Comparison of ENCODE assay signal across 8 cellular contexts in the genomic region with DNA sequence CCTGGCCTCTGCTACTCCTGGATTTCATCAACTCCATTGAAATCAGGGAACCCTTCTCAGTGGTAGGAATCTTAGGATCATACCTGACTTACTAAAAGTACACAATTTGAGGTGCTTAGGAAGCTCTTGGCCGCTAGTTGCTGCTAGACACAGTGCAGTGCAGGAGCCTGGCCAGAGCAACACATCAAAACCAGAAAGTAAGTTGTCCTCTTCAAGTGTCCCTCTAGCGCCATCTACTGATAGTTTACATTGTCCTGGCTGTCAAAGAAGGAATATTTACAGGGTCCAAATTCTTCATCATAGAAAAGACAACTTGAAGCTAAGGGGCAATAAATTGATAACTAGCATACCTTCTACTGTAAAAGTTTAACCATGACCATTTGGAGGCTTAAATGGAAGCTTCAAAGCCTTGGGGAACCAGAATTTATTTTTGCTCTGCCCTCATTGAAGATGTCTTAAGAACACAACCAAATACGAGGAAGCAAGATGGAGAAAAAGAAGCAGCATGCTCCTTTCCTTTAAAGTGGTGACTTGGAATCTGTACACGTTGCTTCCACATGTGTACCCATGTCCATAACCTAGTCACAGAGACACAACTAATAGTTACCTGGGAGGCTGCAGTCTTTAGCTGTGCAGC.
DNase-seq lines count a peak whose midpoint lies in the region; TF ChIP-seq lines count a peak whose summit lies in the region.

No MANE protein-coding gene starts in this region.

- no peaks in the 10 kb centered on the region for H3K9me3 Mint-ChIP-seq in activated CD4-positive, alpha-beta T cell treated with anti-CD3 and anti-CD28 coated beads, Interleukin-2, amount 10 ng/mL, durations not matched to agents 7 days and 5 days
- H3K9me3 Mint-ChIP-seq in activated T-helper 1 cell treated with anti-CD3 and anti-CD28 coated beads, Interleukin-12 subunit alpha, Interleukin-12 subunit beta, Interleukin-2, Interleukin-4 antibody, amounts not matched to agents 30 ng/mL and 10 ng/mL and 1 ng/mL, durations not matched to agents 14 hours and 24 hours and 36 hours, result no peaks in the 10 kb centered on the region

- intact Hi-C loops in activated T-helper 1 cell treated with anti-CD3 and anti-CD28 coated beads, Interleukin-12 subunit alpha, Interleukin-12 subunit beta, Interleukin-2, Interleukin-4 antibody, amounts not matched to agents 30 ng/mL and 10 ng/mL and 1 ng/mL, durations not matched to agents 14 hours and 24 hours and 36 hours (cut with micrococcal nuclease), result loop anchor here (1.0 kb wide), 1 partner anchor 402 kb away; no protein-coding TSS in a partner anchor

- TF ChIP-seq CTCF in KMS-11 (conservative IDR thresholded peaks at IDR 0.05; ENCODE audit: low read depth, low read length) (peak; percentile 96), OCI-LY1 (IDR thresholded peaks at IDR 0.05; ENCODE audit: low read length) (peak; percentile 91), coronary artery (IDR thresholded peaks at IDR 0.05) (peak; percentile 44), liver (IDR thresholded peaks at IDR 0.05; ENCODE audit: low read depth, low read length, missing input control) (peak; percentile 75)

- H2AFZ ChIP-seq in KMS-11 (ENCODE audit: low read depth), result 0 out of 2 replicates have a peak overlapping the region, but pooled peaks have one; percentile 11
- H2AFZ ChIP-seq in OCI-LY1 (ENCODE audit: low read length), result no peak overlapping the region

- no peaks in the 10 kb centered on the region for H3K36me3 Mint-ChIP-seq in activated CD4-positive, alpha-beta T cell treated with anti-CD3 and anti-CD28 coated beads, Interleukin-2, amount 10 ng/mL, durations not matched to agents 7 days and 5 days (ENCODE audit: low read depth)
- H3K36me3 Mint-ChIP-seq in activated T-helper 1 cell treated with anti-CD3 and anti-CD28 coated beads, Interleukin-12 subunit alpha, Interleukin-12 subunit beta, Interleukin-2, Interleukin-4 antibody, amounts not matched to agents 30 ng/mL and 10 ng/mL and 1 ng/mL, durations not matched to agents 14 hours and 24 hours and 36 hours (ENCODE audit: low read depth), result no peaks in the 10 kb centered on the region

- WGBS in liver, result 15% methylated on average over 4 of the region's 4 CpGs

- H3K4me3 ChIP-seq in HAP-1, result no peak overlapping the region
- H3K4me3 ChIP-seq in KMS-11 (IDR thresholded peaks at IDR 0.05; ENCODE audit: insufficient read depth, low read depth, low read length), result no peak overlapping the region
- no peak overlapping the region for H3K4me3 ChIP-seq in OCI-LY1 (ENCODE audit: low read depth, low read length, poor library complexity, severe bottlenecking)
- no peak overlapping the region for H3K4me3 ChIP-seq in coronary artery
- no peak overlapping the region for H3K4me3 ChIP-seq in liver (ENCODE audit: low read depth in 1 of 3, low read length in 3 of 3)

- no peaks in the 10 kb centered on the region for H3K4me1 ChIP-seq in HAP-1
- H3K4me1 ChIP-seq in KMS-11 (ENCODE audit: low read depth, poor library complexity, severe bottlenecking), result no peaks in the 10 kb centered on the region
- H3K4me1 ChIP-seq in OCI-LY1 (ENCODE audit: insufficient read depth, low read length, severe bottlenecking), result no peaks in the 10 kb centered on the region
- no peaks in the 10 kb centered on the region for H3K4me1 ChIP-seq in liver (ENCODE audit: control insufficient read depth in 4 of 4, insufficient read depth in 4 of 4, low read length in 3 of 4)

- CTCF ChIA-PET in activated CD4-positive, alpha-beta T cell treated with anti-CD3 and anti-CD28 coated beads, Interleukin-2, amount 10 ng/mL, durations not matched to agents 7 days and 5 days (lab: Charles Lee), result no interaction called here

- H3K9me3 ChIP-seq in HAP-1 (no peaks in the 10 kb centered on the region), OCI-LY1 (ENCODE audit: low read length) (no peaks in the 10 kb centered on the region), liver (ENCODE audit: control insufficient read depth in 4 of 4, low read length in 3 of 4) (no peaks in the 10 kb centered on the region)

- peak; percentile 92 to 93 for TF ChIP-seq RAD21 in liver (IDR thresholded peaks at IDR 0.05)

- DNase-seq in activated CD4-positive, alpha-beta T cell treated with anti-CD3 and anti-CD28 coated beads, Interleukin-2, amount 10 ng/mL, durations not matched to agents 7 days and 5 days, result peak; percentile 40
- no peak for DNase-seq in activated CD4-positive, alpha-beta T cell treated with anti-CD3 and anti-CD28 coated beads for 4 hours
- DNase-seq in HAP-1 (ENCODE audit: low spot score in 2 of 2), result peak; percentile 80 to 84
- no peak for DNase-seq in coronary artery (ENCODE audit: low spot score)
- DNase-seq in activated T-helper 1 cell treated with anti-CD3 and anti-CD28 coated beads, Interleukin-12 subunit alpha, Interleukin-12 subunit beta, Interleukin-2, Interleukin-4 antibody, amounts not matched to agents 30 ng/mL and 10 ng/mL and 1 ng/mL, durations not matched to agents 14 hours and 24 hours and 36 hours (ENCODE audit: low spot score), result no peak

- in situ Hi-C loops in HAP-1 (cut with MboI; ENCODE audit: low sequenced_read_pairs), result loop anchor here (25.0 kb wide), 1 partner anchor 863 kb away; no protein-coding TSS in a partner anchor

- H3K4me3 Mint-ChIP-seq in activated CD4-positive, alpha-beta T cell treated with anti-CD3 and anti-CD28 coated beads, Interleukin-2, amount 10 ng/mL, durations not matched to agents 7 days and 5 days, result no peak overlapping the region
- H3K4me3 Mint-ChIP-seq in activated T-helper 1 cell treated with anti-CD3 and anti-CD28 coated beads, Interleukin-12 subunit alpha, Interleukin-12 subunit beta, Interleukin-2, Interleukin-4 antibody, amounts not matched to agents 30 ng/mL and 10 ng/mL and 1 ng/mL, durations not matched to agents 14 hours and 24 hours and 36 hours, result no peak overlapping the region

- H3F3A ChIP-seq in OCI-LY1 (ENCODE audit: insufficient read depth, low read length), result no peaks in the 10 kb centered on the region

- H3K9me2 ChIP-seq in OCI-LY1 (ENCODE audit: low read depth, low read length), result no peaks in the 10 kb centered on the region

- no peak overlapping the region for H3K27ac Mint-ChIP-seq in activated CD4-positive, alpha-beta T cell treated with anti-CD3 and anti-CD28 coated beads, Interleukin-2, amount 10 ng/mL, durations not matched to agents 7 days and 5 days
- H3K27ac Mint-ChIP-seq in activated T-helper 1 cell treated with anti-CD3 and anti-CD28 coated beads, Interleukin-12 subunit alpha, Interleukin-12 subunit beta, Interleukin-2, Interleukin-4 antibody, amounts not matched to agents 30 ng/mL and 10 ng/mL and 1 ng/mL, durations not matched to agents 14 hours and 24 hours and 36 hours, result no peak overlapping the region

- H3K27me3 ChIP-seq in HAP-1 (ENCODE audit: low read depth) (no peaks in the 10 kb centered on the region), KMS-11 (ENCODE audit: insufficient read depth, low read depth) (no peaks in the 10 kb centered on the region), OCI-LY1 (ENCODE audit: insufficient read depth, low read length) (no peaks in the 10 kb centered on the region), liver (ENCODE audit: control insufficient read depth in 4 of 4, insufficient read depth in 4 of 4, low read length in 3 of 4) (no peaks in the 10 kb centered on the region)

- no peak overlapping the region for H3K27ac ChIP-seq in KMS-11
- no peak overlapping the region for H3K27ac ChIP-seq in OCI-LY1 (ENCODE audit: low read depth, low read length, poor library complexity, severe bottlenecking)
- H3K27ac ChIP-seq in coronary artery, result no peak overlapping the region
- H3K27ac ChIP-seq in liver (ENCODE audit: low read depth in 1 of 2, low read length in 2 of 2), result no peak overlapping the region

- POLR2A ChIA-PET in activated CD4-positive, alpha-beta T cell treated with anti-CD3 and anti-CD28 coated beads, Interleukin-2, amount 10 ng/mL, durations not matched to agents 7 days and 5 days (lab: Charles Lee), result no interaction called here

- H3K36me3 ChIP-seq in HAP-1 (replicated peaks) (no peaks in the 10 kb centered on the region), KMS-11 (ENCODE audit: insufficient read depth) (no peaks in the 10 kb centered on the region), OCI-LY1 (ENCODE audit: insufficient read depth, low read length) (no peaks in the 10 kb centered on the region), liver (ENCODE audit: control insufficient read depth in 4 of 4, insufficient read depth in 3 of 4, low read depth in 1 of 4, low read length in 3 of 4) (no peaks in the 10 kb centered on the region)

- H3K9ac ChIP-seq in KMS-11 (no peak overlapping the region), OCI-LY1 (ENCODE audit: low read length) (no peak overlapping the region), liver (ENCODE audit: low read depth in 1 of 2, low read length in 2 of 2) (no peak overlapping the region)

- H3K27me3 Mint-ChIP-seq in activated CD4-positive, alpha-beta T cell treated with anti-CD3 and anti-CD28 coated beads, Interleukin-2, amount 10 ng/mL, durations not matched to agents 7 days and 5 days, result no peaks in the 10 kb centered on the region
- no peaks in the 10 kb centered on the region for H3K27me3 Mint-ChIP-seq in activated T-helper 1 cell treated with anti-CD3 and anti-CD28 coated beads, Interleukin-12 subunit alpha, Interleukin-12 subunit beta, Interleukin-2, Interleukin-4 antibody, amounts not matched to agents 30 ng/mL and 10 ng/mL and 1 ng/mL, durations not matched to agents 14 hours and 24 hours and 36 hours (ENCODE audit: insufficient read depth)

- no peak overlapping the region for H3K4me2 ChIP-seq in KMS-11
- H3K4me2 ChIP-seq in OCI-LY1 (ENCODE audit: low read length), result no peak overlapping the region

- H3K79me2 ChIP-seq in KMS-11 (ENCODE audit: insufficient read depth, low read depth), result no peaks in the 10 kb centered on the region
- no peaks in the 10 kb centered on the region for H3K79me2 ChIP-seq in OCI-LY1 (ENCODE audit: insufficient read depth, low read length)

- H3K4me1 Mint-ChIP-seq in activated CD4-positive, alpha-beta T cell treated with anti-CD3 and anti-CD28 coated beads, Interleukin-2, amount 10 ng/mL, durations not matched to agents 7 days and 5 days, result no peaks in the 10 kb centered on the region
- no peaks in the 10 kb centered on the region for H3K4me1 Mint-ChIP-seq in activated T-helper 1 cell treated with anti-CD3 and anti-CD28 coated beads, Interleukin-12 subunit alpha, Interleukin-12 subunit beta, Interleukin-2, Interleukin-4 antibody, amounts not matched to agents 30 ng/mL and 10 ng/mL and 1 ng/mL, durations not matched to agents 14 hours and 24 hours and 36 hours (ENCODE audit: low read depth)

- H4K20me1 ChIP-seq in KMS-11 (ENCODE audit: insufficient read depth), result no peaks in the 10 kb centered on the region
- no peaks in the 10 kb centered on the region for H4K20me1 ChIP-seq in OCI-LY1 (ENCODE audit: insufficient read depth, low read length)

TF ChIP-seq in liver, 16 proteins besides CTCF, POLR2A, EP300 and RAD21:
- TF ChIP-seq HNF4A (conservative IDR thresholded peaks at IDR 0.05), result peak in 1 of 2 donors; percentile 19
- no peak for TF ChIP-seq FOXA1 (IDR thresholded peaks at IDR 0.05)

Comparison
In these comparisons a context has a peak if more than half of its experiments do, and no peak if none do; other contexts are left out.
1. DNase-seq: peak in activated CD4-positive, alpha-beta T cell treated with anti-CD3 and anti-CD28 coated beads, Interleukin-2, amount 10 ng/mL, durations not matched to agents 7 days and 5 days (single experiment) and HAP-1 (2 of 2); none in activated CD4-positive, alpha-beta T cell treated with anti-CD3 and anti-CD28 coated beads for 4 hours (0 of 2), coronary artery (single experiment) and activated T-helper 1 cell treated with anti-CD3 and anti-CD28 coated beads, Interleukin-12 subunit alpha, Interleukin-12 subunit beta, Interleukin-2, Interleukin-4 antibody, amounts not matched to agents 30 ng/mL and 10 ng/mL and 1 ng/mL, durations not matched to agents 14 hours and 24 hours and 36 hours (single experiment).
2. CTCF ChIP-seq: peak in every context shown above with its lines; median percentile 96 in KMS-11; 91 in OCI-LY1; 75 in liver; 44 in coronary artery.